ENCODE assay signal across 7 cellular contexts in genomic region chr1:11646317-11646716, GRCh38. TPM values are rescaled to one million over a fixed set of nuclear protein-coding genes. Genes with fewer than 3 reads are reported as not detected.
"Had no signal": no experiment of that assay in that cellular context is flagged by ENCODE, and none has a peak within 500 bp of the region (broad histone marks: within the 10 kb centered on the region; RNA-seq: fewer than 3 reads in every experiment).

No MANE protein-coding gene starts in this region.

- H3K36me3 ChIP-seq: SJSA1 had no signal

- H3K9me3 ChIP-seq: SJSA1 had no signal

- DNase-seq: NCI-H226, NCI-H774, SIG-M5 had no signal

- H3K4me3 ChIP-seq: K562, SJSA1, SK-N-MC had no signal

- H3K4me2 ChIP-seq: KMS-11 had no signal

- H3K27ac ChIP-seq: KMS-11, SJSA1, SK-N-MC had no signal

RNA-seq across cellular contexts. Expression of gene FBXO2, which starts 7.9 kb away (rescaled TPM):
- total RNA-seq: SJSA1 had no signal

RNA-seq across cellular contexts. Expression of gene DRAXIN, which starts 45.2 kb away (rescaled TPM):
- total RNA-seq: SJSA1 had no signal
